In genomic region chr1:172496678-172497077, GRCh38 we compare ENCODE assay signal across 20 cellular contexts. TPM values are rescaled to one million over a fixed set of nuclear protein-coding genes. Genes with fewer than 3 reads are reported as not detected.
DNase-seq lines count a peak whose midpoint lies in the region; ATAC-seq and TF ChIP-seq lines count a peak whose summit lies in the region.
"Had no signal": no experiment of that assay in that cellular context is flagged by ENCODE, and none has a peak within 500 bp of the region (broad histone marks: within the 10 kb centered on the region; RNA-seq: fewer than 3 reads in every experiment).

No MANE protein-coding gene starts in this region.

- BruUV-seq in Caco-2 (replicated peaks; lab: Mats Ljungman, UMichigan) (no TSS peak), mammary epithelial cell (replicated peaks; lab: Mats Ljungman, UMichigan) (TSS peak; percentile 81), A673 (replicated peaks; lab: Mats Ljungman, UMichigan) (no TSS peak)

- H3K4me3 Mint-ChIP-seq in Caco-2 (ENCODE audit: unreplicated experiment), result no peak overlapping the region
- H3K4me3 Mint-ChIP-seq: activated CD8-positive, alpha-beta T cell treated with anti-CD3 and anti-CD28 coated beads for 36 hours had no signal

- H3K36me3 Mint-ChIP-seq in Caco-2 (ENCODE audit: insufficient read depth, unreplicated experiment), result peaks cover 6% of the 10 kb centered on the region

- peak overlapping the region; percentile 19 for H3K27ac Mint-ChIP-seq in Caco-2 (ENCODE audit: unreplicated experiment)
- H3K27ac Mint-ChIP-seq: activated CD8-positive, alpha-beta T cell treated with anti-CD3 and anti-CD28 coated beads for 36 hours had no signal

- peak overlapping the region; percentile 75 for H2AFZ ChIP-seq in mammary epithelial cell (ENCODE audit: low read depth, low read length)
- peak overlapping the region; percentile 76 for H2AFZ ChIP-seq in neuron (ENCODE audit: low read depth, low read length)

- H3K36me3 ChIP-seq in Caco-2 (ENCODE audit: control insufficient read depth, insufficient read depth, low read length) (no peaks in the 10 kb centered on the region), mammary epithelial cell (ENCODE audit: insufficient read depth, low read length) (no peaks in the 10 kb centered on the region), neuron (ENCODE audit: insufficient read depth, low read length) (no peaks in the 10 kb centered on the region), ascending aorta (no peaks in the 10 kb centered on the region), A673 (ENCODE audit: insufficient read depth, low read length, poor library complexity, severe bottlenecking) (no peaks in the 10 kb centered on the region)
- H3K36me3 ChIP-seq: BLaER1 treated with 17β-estradiol and CSF1 and Interleukin-3, amounts not matched to agents 10 nM and 100 nM; left ventricle myocardium inferior had no signal

- no peak for TF ChIP-seq CTCF in Caco-2 (IDR thresholded peaks at IDR 0.05; ENCODE audit: insufficient read depth in 1 of 2, low read depth in 1 of 2, low read length in 1 of 2, severe bottlenecking in 1 of 2, unreplicated experiment in 1 of 2)
- no peak for TF ChIP-seq CTCF in mammary epithelial cell (conservative IDR thresholded peaks at IDR 0.05 in 1 of 2, IDR thresholded peaks at IDR 0.05 in 1 of 2; ENCODE audit: extremely low read depth in 1 of 2, insufficient read depth in 1 of 2, low read depth in 1 of 2, low read length in 2 of 2)
- no peak for TF ChIP-seq CTCF in ascending aorta (IDR thresholded peaks at IDR 0.05)
- no peak for TF ChIP-seq CTCF in A673 (conservative IDR thresholded peaks at IDR 0.05; ENCODE audit: low read depth, low read length)

- H4K20me1 ChIP-seq in mammary epithelial cell (ENCODE audit: insufficient read depth, low read length), result no peaks in the 10 kb centered on the region
- H4K20me1 ChIP-seq: BLaER1 treated with 17β-estradiol and CSF1 and Interleukin-3, amounts not matched to agents 10 nM and 100 nM had no signal

- CTCF ChIA-PET in Caco-2 (lab: Charles Lee) (no interaction called here), mammary epithelial cell (lab: Charles Lee; ENCODE audit: low non-redundant PET) (no interaction called here), A673 (lab: Charles Lee) (no interaction called here)

- H3K79me2 ChIP-seq in mammary epithelial cell (ENCODE audit: insufficient read depth, low read length), result no peaks in the 10 kb centered on the region

- peak overlapping the region; percentile 25 for H3K4me2 ChIP-seq in mammary epithelial cell (ENCODE audit: insufficient read depth, low read depth, low read length)

- in situ Hi-C loops in mammary epithelial cell (cut with MboI; ENCODE audit: low sequenced_read_pairs in 2 of 2), result no loop called here

- no peak for DNase-seq in Caco-2
- peak; percentile 81 for DNase-seq in NCI-H82 (lab: John Stamatoyannopoulos, UW)
- DNase-seq in mammary epithelial cell, result no peak
- DNase-seq in ascending aorta (ENCODE audit: low spot score in 2 of 2), result no peak
- DNase-seq in NCI-H524 treated with DMSO at 0.1 percent for 48 hours (lab: John Stamatoyannopoulos, UW), result no peak
- DNase-seq in A673 (ENCODE audit: low spot score), result no peak
- DNase-seq: activated CD4-positive, CD25-positive, alpha-beta regulatory T cell; activated CD8-positive, alpha-beta T cell treated with anti-CD3 and anti-CD28 coated beads for 36 hours; activated naive CD4-positive, alpha-beta T cell; activated T-cell treated with anti-CD3 and anti-CD28 coated beads, Interleukin-2, amount 50 U/mL, for 1 hour; anterior cingulate cortex; left ventricle myocardium inferior; NCI-H146; nucleus accumbens; SIG-M5; stimulated activated CD4-positive, alpha-beta T cell treated with anti-CD3 and anti-CD28 coated beads, Interleukin-15, amount 100 ng/mL, for 24 hours; T-helper 2 cell had no signal

- dilution Hi-C loops in mammary epithelial cell (cut with HindIII; ENCODE audit: low sequenced_read_pairs), result no loop called here

- H3K27ac ChIP-seq in mammary epithelial cell (ENCODE audit: insufficient read depth, low read depth, low read length) (no peak overlapping the region), ascending aorta (no peak overlapping the region), A673 (ENCODE audit: low read depth, low read length, poor library complexity, severe bottlenecking) (no peak overlapping the region)
- H3K27ac ChIP-seq: BLaER1 treated with 17β-estradiol and CSF1 and Interleukin-3, amounts not matched to agents 10 nM and 100 nM; left ventricle myocardium inferior had no signal

- POLR2A ChIA-PET in Caco-2 (lab: Charles Lee) (interaction anchor here (1.6 kb wide), 1 partner anchor 36 kb away, joined by 3 read pairs; no protein-coding TSS in a partner anchor), A673 (lab: Charles Lee; ENCODE audit: low non-redundant PET) (no interaction called here)

- WGBS in mammary epithelial cell (ENCODE audit: low coverage, missing lambda C conversion rate), result 0% methylated on average over 1 of the region's 1 CpG

- H3K27me3 ChIP-seq in Caco-2 (replicated peaks; ENCODE audit: control insufficient read depth, insufficient read depth, low read length) (no peaks in the 10 kb centered on the region), mammary epithelial cell (ENCODE audit: insufficient read depth, low read length) (no peaks in the 10 kb centered on the region), neuron (ENCODE audit: insufficient read depth, low read length) (peaks cover 3% of the 10 kb centered on the region), ascending aorta (no peaks in the 10 kb centered on the region), A673 (replicated peaks; ENCODE audit: insufficient read depth, low read depth, low read length, poor library complexity) (no peaks in the 10 kb centered on the region)
- H3K27me3 ChIP-seq: BLaER1 treated with 17β-estradiol and CSF1 and Interleukin-3, amounts not matched to agents 10 nM and 100 nM had no signal

- H3K27me3 Mint-ChIP-seq in Caco-2 (ENCODE audit: insufficient read depth, unreplicated experiment), result no peaks in the 10 kb centered on the region

- H3K4me1 ChIP-seq in Caco-2 (peaks cover 44% of the 10 kb centered on the region), mammary epithelial cell (ENCODE audit: insufficient read depth, low read length) (peaks cover 19% of the 10 kb centered on the region), neuron (ENCODE audit: insufficient read depth, low read length) (peaks cover 10% of the 10 kb centered on the region), ascending aorta (no peaks in the 10 kb centered on the region), A673 (ENCODE audit: insufficient read depth, low read length, poor library complexity, severe bottlenecking) (peaks cover 5% of the 10 kb centered on the region)

- H3K9me3 Mint-ChIP-seq in Caco-2 (ENCODE audit: unreplicated experiment), result no peaks in the 10 kb centered on the region
- H3K9me3 Mint-ChIP-seq: activated CD8-positive, alpha-beta T cell treated with anti-CD3 and anti-CD28 coated beads for 36 hours had no signal

- intact Hi-C loops in Caco-2 (cut with micrococcal nuclease; ENCODE audit: unreplicated experiment), result no loop called here
- intact Hi-C loops in mammary epithelial cell (cut with micrococcal nuclease), result loop anchor here (2.0 kb wide), 1 partner anchor 14 kb away; no protein-coding TSS in a partner anchor
- intact Hi-C loops in ascending aorta (cut with DNase I), result no loop called here
- intact Hi-C loops in A673 (cut with micrococcal nuclease; ENCODE audit: unreplicated experiment), result no loop called here

- no peak overlapping the region for H3K9ac ChIP-seq in mammary epithelial cell (ENCODE audit: insufficient read depth, low read length)

- no peak overlapping the region for H3K4me3 ChIP-seq in Caco-2 (ENCODE audit: low read depth, low read length)
- no peak overlapping the region for H3K4me3 ChIP-seq in mammary epithelial cell (replicated peaks in 1 of 3; ENCODE audit: insufficient read depth in 1 of 3, low read depth in 2 of 3, low read length in 3 of 3)
- H3K4me3 ChIP-seq in neuron (ENCODE audit: low read length), result peak overlapping the region; percentile 12
- H3K4me3 ChIP-seq in ascending aorta, result no peak overlapping the region
- no peak overlapping the region for H3K4me3 ChIP-seq in A673 (ENCODE audit: low read depth, low read length, poor library complexity, severe bottlenecking)
- H3K4me3 ChIP-seq: BLaER1 treated with 17β-estradiol and CSF1 and Interleukin-3, amounts not matched to agents 10 nM and 100 nM; left ventricle myocardium inferior had no signal

- H3K4me1 Mint-ChIP-seq in Caco-2 (ENCODE audit: low read depth, unreplicated experiment), result peaks cover 22% of the 10 kb centered on the region

- H3K9me3 ChIP-seq in Caco-2 (no peaks in the 10 kb centered on the region), mammary epithelial cell (replicated peaks; ENCODE audit: insufficient read depth, low read length) (no peaks in the 10 kb centered on the region), neuron (ENCODE audit: low read length) (no peaks in the 10 kb centered on the region), ascending aorta (no peaks in the 10 kb centered on the region), A673 (ENCODE audit: low read depth, low read length, poor library complexity, severe bottlenecking) (no peaks in the 10 kb centered on the region)
- H3K9me3 ChIP-seq: BLaER1 treated with 17β-estradiol and CSF1 and Interleukin-3, amounts not matched to agents 10 nM and 100 nM; left ventricle myocardium inferior had no signal

- ATAC-seq in GM21423 (IDR thresholded peaks at IDR 0.05; ENCODE audit: unreplicated experiment), result no peak
- ATAC-seq: activated CD8-positive, alpha-beta T cell treated with anti-CD3 and anti-CD28 coated beads for 36 hours had no signal

RNA-seq across cellular contexts. Expression of gene SUCO, which starts 36.3 kb away (rescaled TPM):
- total RNA-seq in Caco-2 (2022) (48.4 and 50.3 TPM in 2 replicates), mammary epithelial cell (10 to 100 TPM; 31.9 to 36.2 TPM), ascending aorta (7.8 TPM), A673 (2021) (32.9 and 35.1 TPM in 2 replicates)
- 8.8 TPM for polyA plus RNA-seq in mammary epithelial cell
- 11.5 TPM for polyA minus RNA-seq in mammary epithelial cell

RNA-seq across cellular contexts. Expression of gene PIGC, which starts 52.8 kb away (rescaled TPM):
- 23.7 and 26.1 TPM in 2 replicates for total RNA-seq in Caco-2 (2022)
- 10 to 100 TPM; 17.7 to 18.3 TPM for total RNA-seq in mammary epithelial cell
- polyA plus RNA-seq in mammary epithelial cell, result 18.5 TPM
- 15.7 TPM for polyA minus RNA-seq in mammary epithelial cell
- total RNA-seq in ascending aorta, result 20.0 TPM
- total RNA-seq in A673 (2021), result 21.0 and 23.6 TPM in 2 replicates
